ENCODE assay signal across 8 cellular contexts in genomic region chr12:38904932-38905479, GRCh38.
DNase-seq lines count a peak whose midpoint lies in the region; FAIRE-seq and TF ChIP-seq lines count a peak whose summit lies in the region.

No MANE protein-coding gene starts in this region.

- peak overlapping the region; percentile 92 for H3K4me3 ChIP-seq in GM08714 (ENCODE audit: low read length)

- peak; percentile 15 for DNase-seq in H54 (ENCODE audit: insufficient read length, low spot score)
- DNase-seq in LoVo (ENCODE audit: low spot score) = peak; percentile 89
- DNase-seq in activated CD4-positive, alpha-beta T cell treated with anti-CD3 and anti-CD28 coated beads, Interleukin-2, amount 50 U/mL, for 4 hours = peak; percentile 6 to 11
- DNase-seq in effector CD4-positive, alpha-beta T cell = peak; percentile 5
- DNase-seq in medulla oblongata (ENCODE audit: extremely low spot score) = peak; percentile 57
- peak; percentile 56 for DNase-seq in stimulated activated CD8-positive, alpha-beta memory T cell treated with anti-CD3 and anti-CD28 coated beads, Interleukin-4, amount 100 ng/mL, for 48 hours
- no peak for DNase-seq in epidermal melanocyte (ENCODE audit: insufficient read length, low spot score)

- TF ChIP-seq POLR2A in H54 (IDR thresholded peaks at IDR 0.05; ENCODE audit: low read depth, low read length) = no peak

- FAIRE-seq in H54 (lab: Jason Lieb, UNC) = no peak
